Comparison of ENCODE assay signal across 8 cellular contexts in the genomic region with DNA sequence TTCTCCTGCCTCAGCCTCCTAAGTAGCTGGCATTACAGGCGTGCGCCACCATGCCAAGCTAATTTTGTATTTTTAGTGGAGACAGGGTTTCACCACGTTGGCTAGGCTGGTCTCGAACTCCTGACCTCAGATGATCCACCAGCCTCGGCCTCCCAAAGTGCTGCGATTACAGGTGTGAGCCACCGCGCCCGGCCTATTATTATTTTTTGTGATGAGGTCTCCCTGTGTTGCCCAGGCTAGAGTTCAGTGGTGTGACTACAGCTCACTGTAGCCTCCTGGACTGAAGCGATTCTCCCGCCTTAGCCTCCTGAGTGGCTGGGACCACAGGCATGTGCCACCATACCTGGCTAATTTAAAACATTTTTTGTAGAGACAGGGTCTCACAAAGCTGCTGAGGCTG. TPM values are rescaled to one million over a fixed set of nuclear protein-coding genes. Genes with fewer than 3 reads are reported as not detected.
"Had no signal": no experiment of that assay in that cellular context is flagged by ENCODE, and none has a peak within 500 bp of the region (broad histone marks: within the 10 kb centered on the region; RNA-seq: fewer than 3 reads in every experiment).

No MANE protein-coding gene starts in this region.

RNA-seq across cellular contexts. Expression of a gene that starts 7.6 kb away (rescaled TPM):
- total RNA-seq: LHCN-M2, MCF 10A, NCI-H460, OCI-LY7, PC-9, RPMI7951, SJCRH30, SK-MEL-5 had no signal

RNA-seq across cellular contexts. Expression of a gene that starts 8.2 kb away (rescaled TPM):
- total RNA-seq: LHCN-M2, MCF 10A, NCI-H460, PC-9, RPMI7951, SK-MEL-5 had no signal
